In the genomic region with DNA sequence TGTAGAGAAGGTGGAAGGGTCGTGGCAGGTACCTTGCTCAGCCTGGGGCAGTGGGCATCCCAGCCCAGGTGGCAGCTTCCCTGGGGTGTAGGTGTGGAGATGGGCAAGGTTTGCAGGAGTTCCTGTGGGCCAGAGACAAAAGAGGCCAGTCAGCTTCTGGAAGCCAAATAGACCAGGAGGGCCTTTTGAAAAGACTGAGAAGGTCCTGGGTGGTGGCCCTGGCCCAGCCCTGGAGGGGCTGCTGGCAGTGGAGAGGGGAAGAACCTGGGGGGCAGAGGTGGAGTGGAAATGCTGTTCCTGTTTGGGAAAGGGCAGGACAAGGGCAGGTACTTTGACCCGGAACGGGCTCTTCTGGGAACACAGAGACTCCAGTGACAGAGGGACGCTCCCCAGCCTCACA, we compare ENCODE assay signal across 18 cellular contexts. TPM values are rescaled to one million over a fixed set of nuclear protein-coding genes. Genes with fewer than 3 reads are reported as not detected.
A peak's percentile ranks its signal among the peaks of the same experiment; 100 is the strongest.
DNase-seq lines count a peak whose midpoint lies in the region; ATAC-seq and TF ChIP-seq lines count a peak whose summit lies in the region.
"Had no signal": no experiment of that assay in that cellular context is flagged by ENCODE, and none has a peak within 500 bp of the region (broad histone marks: within the 10 kb centered on the region; RNA-seq: fewer than 3 reads in every experiment).

No MANE protein-coding gene starts in this region.

- no peak overlapping the region for H3K27ac Mint-ChIP-seq in osteocyte (ENCODE audit: unreplicated experiment)
- H3K27ac Mint-ChIP-seq: B cell; CD4-positive, alpha-beta T cell had no signal

- no peak overlapping the region for H3K4me3 Mint-ChIP-seq in osteocyte (ENCODE audit: unreplicated experiment)
- H3K4me3 Mint-ChIP-seq: B cell; CD4-positive, alpha-beta T cell had no signal

- TF ChIP-seq CTCF in left ventricle myocardium inferior (IDR thresholded peaks at IDR 0.05; ENCODE audit: borderline replicate concordance) (no peak), coronary artery (IDR thresholded peaks at IDR 0.05) (no peak), osteocyte (IDR thresholded peaks at IDR 0.05) (no peak)

- H3K27me3 ChIP-seq in left ventricle myocardium inferior (ENCODE audit: low read depth): peaks cover 11% of the 10 kb centered on the region

- H3K4me1 Mint-ChIP-seq in osteocyte (ENCODE audit: unreplicated experiment): no peaks in the 10 kb centered on the region
- H3K4me1 Mint-ChIP-seq: B cell had no signal

- H3K27ac ChIP-seq in left ventricle myocardium inferior (replicated peaks): no peak overlapping the region
- H3K27ac ChIP-seq in coronary artery: no peak overlapping the region
- H3K27ac ChIP-seq: SJCRH30 had no signal

- no peaks in the 10 kb centered on the region for H3K9me3 Mint-ChIP-seq in osteocyte (ENCODE audit: unreplicated experiment)
- H3K9me3 Mint-ChIP-seq: CD4-positive, alpha-beta T cell had no signal

- H3K27me3 Mint-ChIP-seq in osteocyte (ENCODE audit: unreplicated experiment): peaks cover 25% of the 10 kb centered on the region
- H3K27me3 Mint-ChIP-seq: CD4-positive, alpha-beta T cell had no signal

- DNase-seq in left ventricle myocardium inferior: peak; percentile 3
- DNase-seq in Right ventricle myocardium superior: no peak
- peak; percentile 66 for DNase-seq in coronary artery (ENCODE audit: low spot score)
- peak; percentile 75 for DNase-seq in osteocyte (ENCODE audit: extremely low spot score, unreplicated experiment)
- DNase-seq in COLO829 (ENCODE audit: low spot score): no peak
- DNase-seq: ACHN, Karpas-422, MM.1S, NCI-H1930, NCI-H2171, NCI-H510A, SJCRH30 had no signal

- H3K4me1 ChIP-seq in left ventricle myocardium inferior: no peaks in the 10 kb centered on the region
- H3K4me1 ChIP-seq: SJCRH30 had no signal

- no peak overlapping the region for H3K4me3 ChIP-seq in left ventricle myocardium inferior
- no peak overlapping the region for H3K4me3 ChIP-seq in coronary artery
- H3K4me3 ChIP-seq: SJCRH30 had no signal

- ATAC-seq in Right ventricle myocardium superior (ENCODE audit: poor library complexity) (no peak), HG02840 (IDR thresholded peaks at IDR 0.05; ENCODE audit: low FRiP score, unreplicated experiment) (no peak), HG02884 (IDR thresholded peaks at IDR 0.05; ENCODE audit: unreplicated experiment) (no peak)

- H3K9me3 ChIP-seq in left ventricle myocardium inferior (replicated peaks): no peaks in the 10 kb centered on the region
- H3K9me3 ChIP-seq: SJCRH30 had no signal

- no peaks in the 10 kb centered on the region for H3K36me3 ChIP-seq in left ventricle myocardium inferior
- H3K36me3 ChIP-seq: SJCRH30 had no signal

- H3K36me3 Mint-ChIP-seq in osteocyte (ENCODE audit: unreplicated experiment): no peaks in the 10 kb centered on the region

- intact Hi-C loops in left ventricle myocardium inferior (cut with micrococcal nuclease): no loop called here
- intact Hi-C loops in Right ventricle myocardium superior (cut with DNase I): no loop called here

RNA-seq across cellular contexts. Expression of a gene that starts 7.0 kb away (rescaled TPM):
- total RNA-seq in left ventricle myocardium inferior (not detected), Right ventricle myocardium superior (not detected), osteocyte (not detected in 2 replicates)
- total RNA-seq: B cell; CD4-positive, alpha-beta T cell; Daoy; H4; SJCRH30 had no signal

RNA-seq across cellular contexts. Expression of a gene that starts 20.1 kb away (rescaled TPM):
- total RNA-seq in left ventricle myocardium inferior (not detected), Right ventricle myocardium superior (not detected), osteocyte (not detected in 2 replicates)
- total RNA-seq: B cell; CD4-positive, alpha-beta T cell; SJCRH30 had no signal

RNA-seq across cellular contexts. Expression of a gene that starts 42.0 kb away (rescaled TPM):
- total RNA-seq in left ventricle myocardium inferior (2.7 TPM), Right ventricle myocardium superior (3.0 TPM), osteocyte (not detected in 2 replicates)
- total RNA-seq: SJCRH30 had no signal

Comparison
In these comparisons a context has a peak if more than half of its experiments do, and no peak if none do; other contexts are left out.
1. DNase-seq: peak in left ventricle myocardium inferior (single experiment), coronary artery (single experiment) and osteocyte (single experiment); none in Right ventricle myocardium superior (single experiment) and COLO829 (single experiment).